ENCODE assay signal across 18 cellular contexts in genomic region chr1:119101563-119101962, GRCh38. TPM values are rescaled to one million over a fixed set of nuclear protein-coding genes. Genes with fewer than 3 reads are reported as not detected.
A peak's percentile ranks its signal among the peaks of the same experiment; 100 is the strongest.
DNase-seq lines count a peak whose midpoint lies in the region; ATAC-seq and TF ChIP-seq lines count a peak whose summit lies in the region.
"Had no signal": no experiment of that assay in that cellular context is flagged by ENCODE, and none has a peak within 500 bp of the region (broad histone marks: within the 10 kb centered on the region; RNA-seq: fewer than 3 reads in every experiment).

No MANE protein-coding gene starts in this region.

- H3K27me3 Mint-ChIP-seq in osteocyte (ENCODE audit: unreplicated experiment), result no peaks in the 10 kb centered on the region
- H3K27me3 Mint-ChIP-seq: activated CD8-positive, alpha-beta T cell treated with anti-CD3 and anti-CD28 coated beads for 36 hours; effector memory CD8-positive, alpha-beta T cell had no signal

- H3K36me3 ChIP-seq in SJSA1, result no peaks in the 10 kb centered on the region

- no peaks in the 10 kb centered on the region for H3K9me3 Mint-ChIP-seq in osteocyte (ENCODE audit: unreplicated experiment)
- H3K9me3 Mint-ChIP-seq: T-helper 1 cell treated with Interleukin-12 subunit alpha and Interleukin-12 subunit beta and Interleukin-4 antibody, amounts not matched to agents 30 μg/mL and 1 μg/mL, for 36 hours had no signal

- no peak for ATAC-seq in HG03280 (IDR thresholded peaks at IDR 0.05; ENCODE audit: unreplicated experiment)
- ATAC-seq: A549; activated CD8-positive, alpha-beta T cell treated with anti-CD3 and anti-CD28 coated beads for 36 hours; activated naive CD4-positive, alpha-beta T cell treated with anti-CD3 and anti-CD28 coated beads, Interleukin-2, amount 50 U/mL, for 72 hours; effector memory CD8-positive, alpha-beta T cell had no signal

- peak overlapping the region; percentile 50 for H3K27ac ChIP-seq in SJSA1
- H3K27ac ChIP-seq: A549, KMS-11 had no signal

- TF ChIP-seq CTCF in fibroblast of pulmonary artery (IDR thresholded peaks at IDR 0.05; ENCODE audit: low read length, missing control alignments) (no peak), osteocyte (IDR thresholded peaks at IDR 0.05) (no peak)

- H3K4me3 Mint-ChIP-seq in osteocyte (ENCODE audit: unreplicated experiment), result no peak overlapping the region
- H3K4me3 Mint-ChIP-seq: activated CD8-positive, alpha-beta T cell treated with anti-CD3 and anti-CD28 coated beads for 36 hours; effector memory CD8-positive, alpha-beta T cell; T-helper 1 cell treated with Interleukin-12 subunit alpha and Interleukin-12 subunit beta and Interleukin-4 antibody, amounts not matched to agents 30 μg/mL and 1 μg/mL, for 36 hours had no signal

- no peaks in the 10 kb centered on the region for H3K27me3 ChIP-seq in SJSA1 (replicated peaks)

- in situ Hi-C loops in G401 (cut with HindIII; ENCODE audit: low sequenced_read_pairs), result no loop called here

- peak overlapping the region; percentile 66 for H3K27ac Mint-ChIP-seq in osteocyte (ENCODE audit: unreplicated experiment)
- H3K27ac Mint-ChIP-seq: activated CD8-positive, alpha-beta T cell treated with anti-CD3 and anti-CD28 coated beads for 36 hours; activated naive CD4-positive, alpha-beta T cell treated with anti-CD3 and anti-CD28 coated beads, Interleukin-2, amount 50 U/mL, for 72 hours; T-helper 1 cell treated with Interleukin-12 subunit alpha and Interleukin-12 subunit beta and Interleukin-4 antibody, amounts not matched to agents 30 μg/mL and 1 μg/mL, for 36 hours had no signal

- peaks cover 17% of the 10 kb centered on the region for H3K4me1 Mint-ChIP-seq in osteocyte (ENCODE audit: unreplicated experiment)

- no peaks in the 10 kb centered on the region for H3K36me3 Mint-ChIP-seq in osteocyte (ENCODE audit: unreplicated experiment)

- DNase-seq in A172 (ENCODE audit: low spot score) (peak; percentile 16), SJSA1 (ENCODE audit: low read depth in 1 of 2, low spot score in 2 of 2) (peak in 1 of 2 experiments; percentile 51), fibroblast of pulmonary artery (ENCODE audit: low read depth) (peak; percentile 85), osteocyte (ENCODE audit: extremely low spot score, unreplicated experiment) (no peak), NCI-H526 treated with DMSO at 0.1 percent for 48 hours (lab: John Stamatoyannopoulos, UW) (no peak), G401 (ENCODE audit: low spot score) (no peak)
- no peak for DNase-seq in stimulated activated CD4-positive, alpha-beta T cell treated with anti-CD3 and anti-CD28 coated beads, Interleukin-4, amount 100 ng/mL, for 1 hour
- DNase-seq: activated CD8-positive, alpha-beta T cell treated with anti-CD3 and anti-CD28 coated beads for 36 hours; DMS53; effector memory CD8-positive, alpha-beta T cell; NCI-H2171; stimulated activated CD4-positive, alpha-beta T cell treated with anti-CD3 and anti-CD28 coated beads, Interleukin-1b, Interleukin-23, amount 100 ng/mL, for 48 hours; stimulated activated naive CD4-positive, alpha-beta T cell treated with Interleukin-2 at 50 U/mL for 16 hours had no signal

- H3K4me3 ChIP-seq in SJSA1, result no peak overlapping the region
- H3K4me3 ChIP-seq in fibroblast of pulmonary artery (replicated peaks; ENCODE audit: low read depth, low read length), result no peak overlapping the region
- H3K4me3 ChIP-seq: A549 had no signal

- H3K9me3 ChIP-seq in SJSA1 (replicated peaks), result no peaks in the 10 kb centered on the region
- H3K9me3 ChIP-seq: A549 had no signal

- peaks cover 15% of the 10 kb centered on the region for H3K4me1 ChIP-seq in SJSA1 (replicated peaks)
- H3K4me1 ChIP-seq: A549 had no signal

RNA-seq across cellular contexts. Expression of gene WARS2, which starts 38.9 kb away (rescaled TPM):
- 8.1 and 10.4 TPM in 2 replicates for total RNA-seq in A172 (2014; rRNA removed; shearing (Covaris generic))
- 17.6 and 18.9 TPM in 2 replicates for total RNA-seq in SJSA1 (2014; rRNA removed; shearing (Covaris generic))
- 9.8 and 13.2 TPM in 2 replicates for total RNA-seq in osteocyte
- total RNA-seq in G401 (2014; rRNA removed; shearing (Covaris generic)), result 15.5 and 16.4 TPM in 2 replicates

Comparison
In these comparisons a context has a peak if more than half of its experiments do, and no peak if none do; other contexts are left out.
1. DNase-seq: peak in A172 (single experiment) and fibroblast of pulmonary artery (single experiment); none in osteocyte (single experiment), NCI-H526 treated with DMSO at 0.1 percent for 48 hours (single experiment), stimulated activated CD4-positive, alpha-beta T cell treated with anti-CD3 and anti-CD28 coated beads, Interleukin-4, amount 100 ng/mL, for 1 hour (single experiment) and G401 (single experiment).